Comparison of ENCODE assay signal across 21 cellular contexts in the genomic region with DNA sequence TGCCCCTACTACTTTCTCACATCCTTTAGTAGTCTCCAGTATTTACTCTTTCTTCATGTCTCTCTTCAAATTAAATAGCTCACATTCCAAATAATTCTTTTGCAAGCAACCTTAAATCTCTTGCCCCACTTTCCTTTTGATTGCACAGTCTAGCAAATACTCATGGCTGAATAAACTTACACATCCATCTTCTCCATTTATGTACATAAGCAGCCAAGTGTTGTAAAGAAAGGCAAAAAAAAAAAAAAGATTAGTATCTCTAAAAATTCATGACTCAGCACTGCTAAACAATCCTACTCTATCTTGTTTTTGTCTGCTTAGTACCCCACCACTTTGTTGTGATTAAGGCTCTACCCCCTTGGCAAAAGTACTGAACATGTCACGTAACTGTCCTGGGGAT. TPM values are rescaled to one million over a fixed set of nuclear protein-coding genes. Genes with fewer than 3 reads are reported as not detected.
"Had no signal": no experiment of that assay in that cellular context is flagged by ENCODE, and none has a peak within 500 bp of the region (broad histone marks: within the 10 kb centered on the region; RNA-seq: fewer than 3 reads in every experiment).

No MANE protein-coding gene starts in this region.

- H3K27ac ChIP-seq: colonic mucosa, esophagus muscularis mucosa, gastrocnemius medialis, heart left ventricle, lower lobe of right lung, right atrium auricular region, upper lobe of left lung had no signal

- ATAC-seq: activated naive CD8-positive, alpha-beta T cell treated with anti-CD3 and anti-CD28 coated beads, Interleukin-2, amount 50 U/mL, for 24 hours; activated T-helper 17 cell treated with anti-CD3 and anti-CD28 coated beads, Interleukin-2, amount 50 U/mL, for 72 hours; gastrocnemius medialis; heart left ventricle; left cardiac atrium had no signal

- DNase-seq: activated CD4-positive, alpha-beta T cell treated with anti-CD3 and anti-CD28 coated beads, Interleukin-2, amount 10 ng/mL, durations not matched to agents 24 days and 14 days; activated CD4-positive, CD25-positive, alpha-beta regulatory T cell; activated CD8-positive, alpha-beta memory T cell treated with anti-CD3 and anti-CD28 coated beads for 24 hours; activated naive CD4-positive, alpha-beta T cell treated with Interleukin-2 at 50 U/mL for 16 hours; activated naive CD8-positive, alpha-beta T cell treated with anti-CD3 and anti-CD28 coated beads, Interleukin-2, amount 50 U/mL, for 24 hours; caudate nucleus; colonic mucosa; gastrocnemius medialis; heart left ventricle; immature natural killer cell; left cardiac atrium; lower lobe of right lung; nephron progenitor cell; occipital lobe; upper lobe of left lung had no signal

- H3K9me3 ChIP-seq: colonic mucosa, esophagus muscularis mucosa, gastrocnemius medialis, lower lobe of right lung, right atrium auricular region, upper lobe of left lung had no signal

- H3K4me3 ChIP-seq: colonic mucosa, esophagus muscularis mucosa, gastrocnemius medialis, heart left ventricle, lower lobe of right lung, right atrium auricular region, upper lobe of left lung had no signal

- H3K4me1 ChIP-seq: colonic mucosa, esophagus muscularis mucosa, gastrocnemius medialis, heart left ventricle, lower lobe of right lung, right atrium auricular region, upper lobe of left lung had no signal

RNA-seq across cellular contexts. Expression of gene F13B, which starts 42.6 kb away (rescaled TPM):
- total RNA-seq: activated CD4-positive, alpha-beta T cell treated with anti-CD3 and anti-CD28 coated beads, Interleukin-2, amount 10 ng/mL, durations not matched to agents 24 days and 14 days; colonic mucosa; esophagus muscularis mucosa; gastrocnemius medialis; heart left ventricle; left cardiac atrium; lower lobe of right lung; mesothelial cell of epicardium; occipital lobe; progenitor cell of endocrine pancreas; right atrium auricular region; temporal lobe; upper lobe of left lung had no signal
- polyA plus RNA-seq: heart left ventricle, immature natural killer cell had no signal

RNA-seq across cellular contexts. Expression of gene CFHR5, which starts 47.1 kb away (rescaled TPM):
- total RNA-seq: activated CD4-positive, alpha-beta T cell treated with anti-CD3 and anti-CD28 coated beads, Interleukin-2, amount 10 ng/mL, durations not matched to agents 24 days and 14 days; activated T-helper 17 cell treated with anti-CD3 and anti-CD28 coated beads, Interleukin-2, amount 50 U/mL, for 72 hours; colonic mucosa; esophagus muscularis mucosa; gastrocnemius medialis; heart left ventricle; left cardiac atrium; lower lobe of right lung; mesothelial cell of epicardium; occipital lobe; progenitor cell of endocrine pancreas; right atrium auricular region; temporal lobe; upper lobe of left lung had no signal
- polyA plus RNA-seq: heart left ventricle, immature natural killer cell had no signal
